ENCODE assay signal across 14 cellular contexts in genomic region chr5:393846-394275, GRCh38. TPM values are rescaled to one million over a fixed set of nuclear protein-coding genes. Genes with fewer than 3 reads are reported as not detected.
DNase-seq lines count a peak whose midpoint lies in the region; ATAC-seq, FAIRE-seq and TF ChIP-seq lines count a peak whose summit lies in the region.
"Had no signal": no experiment of that assay in that cellular context is flagged by ENCODE, and none has a peak within 500 bp of the region (broad histone marks: within the 10 kb centered on the region; RNA-seq: fewer than 3 reads in every experiment).

No MANE protein-coding gene starts in this region.

- peaks cover 16% of the 10 kb centered on the region for H3K4me1 ChIP-seq in hepatocyte (ENCODE audit: insufficient read depth)
- H3K4me1 ChIP-seq: Caco-2 had no signal

- no peaks in the 10 kb centered on the region for H3K79me2 ChIP-seq in hepatocyte

- CTCF ChIA-PET in activated CD8-positive, alpha-beta T cell treated with anti-CD3 and anti-CD28 coated beads for 36 hours (lab: Charles Lee) = interaction anchor here (1.5 to 1.7 kb wide), 2 partner anchors 14 to 25 kb away, joined by 4 to 6 read pairs; no protein-coding TSS in a partner anchor

- no peak for FAIRE-seq in RCC 7860 (lab: Jason Lieb, UNC)
- FAIRE-seq: GM18507, TTC549 had no signal

- H3K4me3 Mint-ChIP-seq in natural killer cell treated with Interleukin-12 subunit alpha and Interleukin-12 subunit beta and Interleukin-15 and Interleukin-18, amount 100 ng/mL, for 72 hours = peak overlapping the region; percentile 76
- no peak overlapping the region for H3K4me3 Mint-ChIP-seq in natural killer cell
- peak overlapping the region; percentile 82 for H3K4me3 Mint-ChIP-seq in activated CD8-positive, alpha-beta T cell treated with anti-CD3 and anti-CD28 coated beads for 36 hours

- H3K4me2 ChIP-seq in hepatocyte = no peak overlapping the region
- H3K4me2 ChIP-seq: KMS-11 had no signal

- ATAC-seq in natural killer cell treated with Interleukin-12 subunit alpha and Interleukin-12 subunit beta and Interleukin-15 and Interleukin-18, amount 100 ng/mL, for 72 hours = no peak
- ATAC-seq in natural killer cell = no peak
- ATAC-seq in activated CD8-positive, alpha-beta T cell treated with anti-CD3 and anti-CD28 coated beads for 36 hours = no peak

- no peaks in the 10 kb centered on the region for H3K9me3 Mint-ChIP-seq in natural killer cell treated with Interleukin-12 subunit alpha and Interleukin-12 subunit beta and Interleukin-15 and Interleukin-18, amount 100 ng/mL, for 72 hours
- no peaks in the 10 kb centered on the region for H3K9me3 Mint-ChIP-seq in natural killer cell
- H3K9me3 Mint-ChIP-seq in activated CD8-positive, alpha-beta T cell treated with anti-CD3 and anti-CD28 coated beads for 36 hours = no peaks in the 10 kb centered on the region

- H3K4me3 ChIP-seq in hepatocyte = no peak overlapping the region

- TF ChIP-seq CTCF in natural killer cell (IDR thresholded peaks at IDR 0.05) = no peak
- TF ChIP-seq CTCF in activated CD8-positive, alpha-beta T cell treated with anti-CD3 and anti-CD28 coated beads for 36 hours (IDR thresholded peaks at IDR 0.05) = no peak
- no peak for TF ChIP-seq CTCF in hepatocyte (IDR thresholded peaks at IDR 0.05; ENCODE audit: poor library complexity)

- H3K36me3 ChIP-seq in hepatocyte (replicated peaks; ENCODE audit: insufficient read depth, low read depth) = no peaks in the 10 kb centered on the region

- H4K20me1 ChIP-seq in hepatocyte (ENCODE audit: insufficient read depth, poor library complexity, severe bottlenecking) = no peaks in the 10 kb centered on the region

- H3K4me1 Mint-ChIP-seq in natural killer cell treated with Interleukin-12 subunit alpha and Interleukin-12 subunit beta and Interleukin-15 and Interleukin-18, amount 100 ng/mL, for 72 hours (ENCODE audit: low read depth in 2 of 2) = peaks cover 17 to 19% of the 10 kb centered on the region in 2 donors
- peaks cover 0 to 13% of the 10 kb centered on the region in 2 donors for H3K4me1 Mint-ChIP-seq in natural killer cell
- H3K4me1 Mint-ChIP-seq in activated CD8-positive, alpha-beta T cell treated with anti-CD3 and anti-CD28 coated beads for 36 hours (ENCODE audit: low read depth) = peaks cover 36% of the 10 kb centered on the region

- H3K9me3 ChIP-seq in hepatocyte (ENCODE audit: low read depth) = no peaks in the 10 kb centered on the region
- H3K9me3 ChIP-seq: Caco-2 had no signal

- no peaks in the 10 kb centered on the region for H3K36me3 Mint-ChIP-seq in natural killer cell treated with Interleukin-12 subunit alpha and Interleukin-12 subunit beta and Interleukin-15 and Interleukin-18, amount 100 ng/mL, for 72 hours
- H3K36me3 Mint-ChIP-seq in natural killer cell = no peaks in the 10 kb centered on the region
- peaks cover 31% of the 10 kb centered on the region for H3K36me3 Mint-ChIP-seq in activated CD8-positive, alpha-beta T cell treated with anti-CD3 and anti-CD28 coated beads for 36 hours (ENCODE audit: low read depth)

- H3K9me2 ChIP-seq in hepatocyte (replicated peaks; ENCODE audit: insufficient read depth) = no peaks in the 10 kb centered on the region

- WGBS in hepatocyte (ENCODE audit: low lambda C conversion rate, missing lambda C conversion rate) = 91% methylated on average over 10 of the region's 10 CpGs

- POLR2A ChIA-PET in activated CD8-positive, alpha-beta T cell treated with anti-CD3 and anti-CD28 coated beads for 36 hours (lab: Charles Lee) = interaction anchor here (1.2 to 5.2 kb wide), 6 partner anchors 12 to 50 kb away, joined by 3 to 53 read pairs (median 8); no protein-coding TSS in a partner anchor

- no peak for DNase-seq in natural killer cell treated with Interleukin-12 subunit alpha and Interleukin-12 subunit beta and Interleukin-15 and Interleukin-18, amount 100 ng/mL, for 72 hours (ENCODE audit: low spot score)
- DNase-seq in natural killer cell (no peak), hepatocyte (ENCODE audit: low spot score) (peak; percentile 50), RCC 7860 (ENCODE audit: low spot score) (no peak), NCI-H1930 (lab: John Stamatoyannopoulos, UW) (no peak), SKM-1 treated with dmso at 0.1 percent for 144 hours (lab: John Stamatoyannopoulos, UW; ENCODE audit: unreplicated experiment) (no peak)
- no peak for DNase-seq in activated CD8-positive, alpha-beta T cell treated with anti-CD3 and anti-CD28 coated beads for 36 hours
- no peak for DNase-seq in stimulated activated naive CD4-positive, alpha-beta T cell treated with Interleukin-2 at 50 U/mL for 16 hours (lab: John Stamatoyannopoulos, UW)
- DNase-seq: amniotic stem cell, Caco-2, NCI-H82 had no signal

- H3K27me3 ChIP-seq in hepatocyte = no peaks in the 10 kb centered on the region

- H3K27me3 Mint-ChIP-seq in natural killer cell treated with Interleukin-12 subunit alpha and Interleukin-12 subunit beta and Interleukin-15 and Interleukin-18, amount 100 ng/mL, for 72 hours = no peaks in the 10 kb centered on the region
- H3K27me3 Mint-ChIP-seq in natural killer cell (ENCODE audit: low read depth in 2 of 2) = no peaks in the 10 kb centered on the region
- H3K27me3 Mint-ChIP-seq in activated CD8-positive, alpha-beta T cell treated with anti-CD3 and anti-CD28 coated beads for 36 hours = no peaks in the 10 kb centered on the region

- no peak overlapping the region for H2AFZ ChIP-seq in hepatocyte

- peak overlapping the region; percentile 64 for H3K27ac ChIP-seq in hepatocyte
- H3K27ac ChIP-seq: KMS-11 had no signal

- intact Hi-C loops in natural killer cell (cut with micrococcal nuclease) = no loop called here
- intact Hi-C loops in activated CD8-positive, alpha-beta T cell treated with anti-CD3 and anti-CD28 coated beads for 36 hours (cut with micrococcal nuclease) = loop anchor here (2.0 to 10.0 kb wide), 2 partner anchors 15 to 49 kb away; no protein-coding TSS in a partner anchor

- peak overlapping the region; percentile 76 to 85 for H3K27ac Mint-ChIP-seq in natural killer cell treated with Interleukin-12 subunit alpha and Interleukin-12 subunit beta and Interleukin-15 and Interleukin-18, amount 100 ng/mL, for 72 hours
- no peak overlapping the region for H3K27ac Mint-ChIP-seq in natural killer cell
- peak overlapping the region; percentile 98 for H3K27ac Mint-ChIP-seq in activated CD8-positive, alpha-beta T cell treated with anti-CD3 and anti-CD28 coated beads for 36 hours

RNA-seq across cellular contexts. Expression of gene EXOC3, which starts 49.1 kb away (rescaled TPM):
- 10 to 100 TPM; 60.2 to 89.8 TPM for total RNA-seq in natural killer cell treated with Interleukin-12 subunit alpha and Interleukin-12 subunit beta and Interleukin-15 and Interleukin-18, amount 100 ng/mL, for 72 hours
- total RNA-seq in natural killer cell (10 to 100 TPM; 89.6 to 99.9 (median 96.3) TPM), hepatocyte (30.9 and 38.3 TPM in 2 replicates)
- 10 to 100 TPM; 65.9 to 67.6 TPM for total RNA-seq in activated CD8-positive, alpha-beta T cell treated with anti-CD3 and anti-CD28 coated beads for 36 hours
- polyA plus RNA-seq in hepatocyte = 36.1 and 45.3 TPM in 2 replicates

Comparison
In these comparisons a context has a peak if more than half of its experiments do, and no peak if none do; other contexts are left out.
1. H3K27ac Mint-ChIP-seq: peak in natural killer cell treated with Interleukin-12 subunit alpha and Interleukin-12 subunit beta and Interleukin-15 and Interleukin-18, amount 100 ng/mL, for 72 hours (2 of 2) and activated CD8-positive, alpha-beta T cell treated with anti-CD3 and anti-CD28 coated beads for 36 hours (single experiment); none in natural killer cell (0 of 2).